In the genomic region with DNA sequence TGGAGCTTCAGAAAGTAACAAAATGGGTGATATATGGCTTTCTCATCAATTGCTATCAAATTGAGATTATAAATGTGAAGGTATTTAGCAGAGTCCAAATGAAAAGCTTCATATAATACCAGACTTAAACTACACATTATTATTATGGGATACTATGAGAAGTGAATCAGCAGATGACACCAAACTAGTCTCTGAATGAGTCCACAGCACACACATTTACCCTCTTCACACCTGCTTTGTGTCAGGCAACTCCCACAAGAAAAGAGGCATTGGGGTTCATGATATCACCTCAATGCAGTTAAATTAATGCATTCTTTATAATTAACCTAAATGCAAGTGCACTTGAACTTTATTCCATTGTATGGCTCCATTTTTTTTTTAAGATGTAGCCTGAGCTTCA, we compare ENCODE assay signal across 14 cellular contexts.
"Had no signal": no experiment of that assay in that cellular context is flagged by ENCODE, and none has a peak within 500 bp of the region (broad histone marks: within the 10 kb centered on the region; RNA-seq: fewer than 3 reads in every experiment).

No MANE protein-coding gene starts in this region.

- H3K9me3 Mint-ChIP-seq: nephron progenitor cell; stimulated activated naive CD8-positive, alpha-beta T cell treated with anti-CD3 and anti-CD28 coated beads, Interleukin-15, Interleukin-2, amounts not matched to agents 100 ng/mL and 50 ng/mL, for 24 hours had no signal

- ATAC-seq: left ventricle myocardium superior; lower lobe of right lung; naive thymus-derived CD8-positive, alpha-beta T cell; sciatic nerve; stimulated activated memory B cell treated with anti-CD40 and anti-IgM and Interleukin-4, amounts not matched to agents 10 μg/mL and 1 μg/mL and 100 μg/mL, for 72 hours; upper lobe of right lung had no signal

- H3K27me3 Mint-ChIP-seq: naive thymus-derived CD8-positive, alpha-beta T cell; stimulated activated memory B cell treated with anti-CD40 and anti-IgM and Interleukin-4, amounts not matched to agents 10 μg/mL and 1 μg/mL and 100 μg/mL, for 72 hours; stimulated activated naive CD8-positive, alpha-beta T cell treated with anti-CD3 and anti-CD28 coated beads, Interleukin-15, Interleukin-2, amounts not matched to agents 100 ng/mL and 50 ng/mL, for 24 hours had no signal

- H3K27ac Mint-ChIP-seq: nephron progenitor cell; stimulated activated memory B cell treated with anti-CD40 and anti-IgM and Interleukin-4, amounts not matched to agents 10 μg/mL and 1 μg/mL and 100 μg/mL, for 72 hours; stimulated activated naive CD8-positive, alpha-beta T cell treated with anti-CD3 and anti-CD28 coated beads, Interleukin-15, Interleukin-2, amounts not matched to agents 100 ng/mL and 50 ng/mL, for 24 hours had no signal

- DNase-seq: effector CD4-positive, alpha-beta T cell; left ventricle myocardium superior; lower lobe of right lung; naive thymus-derived CD8-positive, alpha-beta T cell; nephron progenitor cell; nucleus accumbens; stimulated activated CD4-positive, alpha-beta T cell treated with anti-CD3 and anti-CD28 coated beads, Interleukin-2, amount 100 ng/mL, for 24 hours; stimulated activated CD4-positive, alpha-beta T cell treated with anti-CD3 and anti-CD28 coated beads, Interleukin-4, amount 100 ng/mL, for 24 hours; transverse colon; upper lobe of right lung; uterus had no signal

- H3K4me3 Mint-ChIP-seq: nephron progenitor cell; stimulated activated memory B cell treated with anti-CD40 and anti-IgM and Interleukin-4, amounts not matched to agents 10 μg/mL and 1 μg/mL and 100 μg/mL, for 72 hours; stimulated activated naive CD8-positive, alpha-beta T cell treated with anti-CD3 and anti-CD28 coated beads, Interleukin-15, Interleukin-2, amounts not matched to agents 100 ng/mL and 50 ng/mL, for 24 hours had no signal

- H3K4me1 Mint-ChIP-seq: stimulated activated memory B cell treated with anti-CD40 and anti-IgM and Interleukin-4, amounts not matched to agents 10 μg/mL and 1 μg/mL and 100 μg/mL, for 72 hours had no signal

- H3K36me3 Mint-ChIP-seq: naive thymus-derived CD8-positive, alpha-beta T cell; stimulated activated memory B cell treated with anti-CD40 and anti-IgM and Interleukin-4, amounts not matched to agents 10 μg/mL and 1 μg/mL and 100 μg/mL, for 72 hours had no signal
